10 cellular contexts compared by ENCODE assay signal in the genomic region with DNA sequence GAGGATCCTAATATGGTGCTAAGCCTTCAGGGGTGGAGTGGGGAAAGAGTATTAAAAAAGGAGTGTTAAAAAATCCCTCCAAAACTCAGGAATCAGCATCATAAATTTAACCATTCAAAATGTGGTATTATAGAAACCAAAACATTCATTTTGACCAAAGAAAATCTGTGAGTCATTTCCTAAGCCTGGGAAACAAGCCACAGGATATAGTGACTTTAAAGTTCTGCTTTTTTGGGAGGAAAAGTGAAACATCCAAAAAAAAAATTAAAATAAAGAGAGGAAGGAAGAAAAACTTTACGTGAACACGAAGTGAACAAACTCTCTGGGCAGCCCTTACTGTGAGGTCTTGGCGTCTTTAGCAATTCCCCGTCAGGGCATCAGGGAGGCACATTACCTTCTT.
DNase-seq lines count a peak whose midpoint lies in the region; ATAC-seq and TF ChIP-seq lines count a peak whose summit lies in the region.
"Had no signal": no experiment of that assay in that cellular context is flagged by ENCODE, and none has a peak within 500 bp of the region (broad histone marks: within the 10 kb centered on the region; RNA-seq: fewer than 3 reads in every experiment).

No MANE protein-coding gene starts in this region.

- no peak overlapping the region for H3K4me3 ChIP-seq in right atrium auricular region

- H3K27ac Mint-ChIP-seq in activated CD4-positive, alpha-beta memory T cell treated with anti-CD3 and anti-CD28 coated beads, Interleukin-2, amount 10 ng/mL, durations not matched to agents 7 days and 5 days = peak overlapping the region; percentile 5
- H3K27ac Mint-ChIP-seq in activated CD4-positive, alpha-beta memory T cell treated with anti-CD3 and anti-CD28 coated beads for 36 hours = no peak overlapping the region

- H3K36me3 ChIP-seq in right atrium auricular region = no peaks in the 10 kb centered on the region

- ATAC-seq in GM18867 (IDR thresholded peaks at IDR 0.05; ENCODE audit: unreplicated experiment) = no peak

- no peak overlapping the region for H3K4me3 Mint-ChIP-seq in activated CD4-positive, alpha-beta memory T cell treated with anti-CD3 and anti-CD28 coated beads, Interleukin-2, amount 10 ng/mL, durations not matched to agents 7 days and 5 days
- no peak overlapping the region for H3K4me3 Mint-ChIP-seq in activated CD4-positive, alpha-beta memory T cell treated with anti-CD3 and anti-CD28 coated beads for 36 hours

- no peaks in the 10 kb centered on the region for H3K27me3 Mint-ChIP-seq in activated CD4-positive, alpha-beta memory T cell treated with anti-CD3 and anti-CD28 coated beads, Interleukin-2, amount 10 ng/mL, durations not matched to agents 7 days and 5 days
- H3K27me3 Mint-ChIP-seq in activated CD4-positive, alpha-beta memory T cell treated with anti-CD3 and anti-CD28 coated beads for 36 hours = no peaks in the 10 kb centered on the region

- no peak for TF ChIP-seq CTCF in right atrium auricular region (IDR thresholded peaks at IDR 0.05)

- H3K9me3 ChIP-seq in right atrium auricular region = no peaks in the 10 kb centered on the region

- peaks cover 77% of the 10 kb centered on the region for H3K4me1 Mint-ChIP-seq in activated CD4-positive, alpha-beta memory T cell treated with anti-CD3 and anti-CD28 coated beads, Interleukin-2, amount 10 ng/mL, durations not matched to agents 7 days and 5 days
- H3K4me1 Mint-ChIP-seq in activated CD4-positive, alpha-beta memory T cell treated with anti-CD3 and anti-CD28 coated beads for 36 hours (ENCODE audit: low read depth) = peaks cover 58% of the 10 kb centered on the region

- intact Hi-C loops in activated CD4-positive, alpha-beta memory T cell treated with anti-CD3 and anti-CD28 coated beads for 36 hours (cut with micrococcal nuclease) = no loop called here

- POLR2A ChIA-PET in activated CD4-positive, alpha-beta memory T cell treated with anti-CD3 and anti-CD28 coated beads, Interleukin-2, amount 10 ng/mL, durations not matched to agents 7 days and 5 days (lab: Charles Lee) = interaction anchor here (0.6 to 3.3 kb wide), 3 partner anchors 10 to 293 kb away, joined by 3 to 15 read pairs (median 3); a partner anchor contains a TSS
- POLR2A ChIA-PET in activated CD4-positive, alpha-beta memory T cell treated with anti-CD3 and anti-CD28 coated beads for 36 hours (lab: Charles Lee) = no interaction called here

- peaks cover 0 to 27% of the 10 kb centered on the region in 2 donors for H3K4me1 ChIP-seq in right atrium auricular region

- no peaks in the 10 kb centered on the region for H3K27me3 ChIP-seq in right atrium auricular region

- H3K9me3 Mint-ChIP-seq in activated CD4-positive, alpha-beta memory T cell treated with anti-CD3 and anti-CD28 coated beads, Interleukin-2, amount 10 ng/mL, durations not matched to agents 7 days and 5 days = no peaks in the 10 kb centered on the region
- H3K9me3 Mint-ChIP-seq in activated CD4-positive, alpha-beta memory T cell treated with anti-CD3 and anti-CD28 coated beads for 36 hours = no peaks in the 10 kb centered on the region

- H3K36me3 Mint-ChIP-seq in activated CD4-positive, alpha-beta memory T cell treated with anti-CD3 and anti-CD28 coated beads, Interleukin-2, amount 10 ng/mL, durations not matched to agents 7 days and 5 days (ENCODE audit: low read depth) = peaks cover 73% of the 10 kb centered on the region
- H3K36me3 Mint-ChIP-seq in activated CD4-positive, alpha-beta memory T cell treated with anti-CD3 and anti-CD28 coated beads for 36 hours = peaks cover 58% of the 10 kb centered on the region

- CTCF ChIA-PET in activated CD4-positive, alpha-beta memory T cell treated with anti-CD3 and anti-CD28 coated beads, Interleukin-2, amount 10 ng/mL, durations not matched to agents 7 days and 5 days (lab: Charles Lee) = interaction anchor here (2.1 to 2.2 kb wide), 2 partner anchors 11 to 19 kb away, joined by 7 to 9 read pairs; no protein-coding TSS in a partner anchor
- CTCF ChIA-PET in activated CD4-positive, alpha-beta memory T cell treated with anti-CD3 and anti-CD28 coated beads for 36 hours (lab: Charles Lee) = interaction anchor here (1.1 to 2.0 kb wide), 4 partner anchors 11 to 262 kb away, joined by 3 to 14 read pairs (median 6); no protein-coding TSS in a partner anchor

- DNase-seq in activated CD4-positive, alpha-beta memory T cell treated with anti-CD3 and anti-CD28 coated beads, Interleukin-2, amount 10 ng/mL, durations not matched to agents 7 days and 5 days = no peak
- no peak for DNase-seq in activated CD4-positive, alpha-beta memory T cell treated with anti-CD3 and anti-CD28 coated beads for 36 hours
- DNase-seq in OCI-M1 (lab: John Stamatoyannopoulos, UW) (peak; percentile 7), dermis microvascular lymphatic vessel endothelial cell (ENCODE audit: low read depth in 2 of 2) (peak; percentile 52 to 67), stromal cell of bone marrow (ENCODE audit: low read depth) (peak; percentile 87), right atrium auricular region (ENCODE audit: low spot score) (no peak), globus pallidus (ENCODE audit: low spot score) (no peak)
- DNase-seq: activated naive CD4-positive, alpha-beta T cell treated with anti-CD3 and anti-CD28 coated beads, Interleukin-2, amount 50 U/mL, for 16 hours; NCI-H82 had no signal

- no peak overlapping the region for H3K27ac ChIP-seq in right atrium auricular region

Comparison
In these comparisons a context has a peak if more than half of its experiments do, and no peak if none do; other contexts are left out.
1. DNase-seq: peak in OCI-M1 (single experiment), dermis microvascular lymphatic vessel endothelial cell (2 of 2) and stromal cell of bone marrow (single experiment); none in activated CD4-positive, alpha-beta memory T cell treated with anti-CD3 and anti-CD28 coated beads, Interleukin-2, amount 10 ng/mL, durations not matched to agents 7 days and 5 days (single experiment), activated CD4-positive, alpha-beta memory T cell treated with anti-CD3 and anti-CD28 coated beads for 36 hours (single experiment), right atrium auricular region (single experiment) and globus pallidus (single experiment).